36 cellular contexts compared by ENCODE assay signal in genomic region chr7:67137464-67137863, GRCh38.
DNase-seq lines count a peak whose midpoint lies in the region; ATAC-seq, FAIRE-seq and TF ChIP-seq lines count a peak whose summit lies in the region.
"Had no signal": no experiment of that assay in that cellular context is flagged by ENCODE, and none has a peak within 500 bp of the region (broad histone marks: within the 10 kb centered on the region; RNA-seq: fewer than 3 reads in every experiment).

No MANE protein-coding gene starts in this region.

- no peak overlapping the region for H3K4me2 ChIP-seq in astrocyte (ENCODE audit: low read length)

- H3K4me1 ChIP-seq in astrocyte (ENCODE audit: insufficient read depth, low read length) = peaks cover 3% of the 10 kb centered on the region
- H3K4me1 ChIP-seq in tibial artery = no peaks in the 10 kb centered on the region
- H3K4me1 ChIP-seq: testis had no signal

- H3K4me3 Mint-ChIP-seq in astrocyte (ENCODE audit: unreplicated experiment) = no peak overlapping the region
- H3K4me3 Mint-ChIP-seq: activated CD4-positive, alpha-beta memory T cell treated with anti-CD3 and anti-CD28 coated beads, Interleukin-2, amount 10 ng/mL, durations not matched to agents 7 days and 5 days; B cell; CD8-positive, alpha-beta T cell; naive B cell; stimulated activated naive CD8-positive, alpha-beta T cell treated with anti-CD3 and anti-CD28 coated beads, Interleukin-15, Interleukin-2, amounts not matched to agents 100 ng/mL and 50 ng/mL, for 24 hours; T-helper 2 cell treated with Interferon-gamma antibody and Interleukin-4, amounts not matched to agents 5 μg/mL and 100 μg/mL, for 36 hours had no signal

- H3K36me3 Mint-ChIP-seq in astrocyte (ENCODE audit: low read depth, unreplicated experiment) = peaks cover 8% of the 10 kb centered on the region
- H3K36me3 Mint-ChIP-seq: naive B cell had no signal

- DNase-seq in A172 (ENCODE audit: low spot score) (peak; percentile 29), HK-2 (ENCODE audit: unreplicated experiment) (peak; percentile 20), astrocyte (ENCODE audit: low read depth) (peak; percentile 30), glomerular visceral epithelial cell (ENCODE audit: extremely low spot score) (peak; percentile 72), epidermal melanocyte (ENCODE audit: insufficient read length, low spot score) (no peak), tibial artery (no peak)
- DNase-seq: activated CD4-positive, alpha-beta memory T cell treated with anti-CD3 and anti-CD28 coated beads, Interleukin-2, amount 10 ng/mL, durations not matched to agents 7 days and 5 days; activated CD4-positive, alpha-beta T cell treated with anti-CD3 and anti-CD28 coated beads for 1 hour; activated CD8-positive, alpha-beta memory T cell treated with anti-CD3 and anti-CD28 coated beads, Interleukin-2, amount 50 U/mL, for 4 hours; activated naive CD4-positive, alpha-beta T cell treated with anti-CD3 and anti-CD28 coated beads, Interleukin-2, amount 50 U/mL, for 16 hours; brain microvascular endothelial cell; CD8-positive, alpha-beta T cell; foreskin fibroblast; HCEC 1CT; heart left ventricle; KG1; kidney; midbrain; naive B cell; NCI-H1417; NCI-H2081; NCI-H345; right lobe of liver; SIG-M5; stimulated activated CD8-positive, alpha-beta memory T cell treated with anti-CD3 and anti-CD28 coated beads, Interleukin-4, amount 100 ng/mL, for 48 hours; testis had no signal

- no peak for FAIRE-seq in astrocyte (lab: Jason Lieb, UNC)
- FAIRE-seq: A204.1, endothelial cell of umbilical vein, kidney, urothelium cell line had no signal

- no peak for ATAC-seq in HG02610 (IDR thresholded peaks at IDR 0.05; ENCODE audit: unreplicated experiment)
- no peak for ATAC-seq in HG03039 (IDR thresholded peaks at IDR 0.05; ENCODE audit: unreplicated experiment)
- ATAC-seq: CD8-positive, alpha-beta T cell; heart left ventricle; Panc1; right lobe of liver had no signal

- TF ChIP-seq CTCF in astrocyte (IDR thresholded peaks at IDR 0.05; ENCODE audit: insufficient read depth, low read depth, low read length) = no peak
- no peak for TF ChIP-seq CTCF in tibial artery (IDR thresholded peaks at IDR 0.05)

- H2AFZ ChIP-seq in astrocyte (ENCODE audit: low read depth, low read length) = no peak overlapping the region

- H3K27me3 Mint-ChIP-seq in astrocyte (ENCODE audit: low read depth, unreplicated experiment) = no peaks in the 10 kb centered on the region
- H3K27me3 Mint-ChIP-seq: activated CD4-positive, alpha-beta memory T cell treated with anti-CD3 and anti-CD28 coated beads, Interleukin-2, amount 10 ng/mL, durations not matched to agents 7 days and 5 days; B cell; naive B cell; stimulated activated naive CD8-positive, alpha-beta T cell treated with anti-CD3 and anti-CD28 coated beads, Interleukin-15, Interleukin-2, amounts not matched to agents 100 ng/mL and 50 ng/mL, for 24 hours had no signal

- no peak overlapping the region for H3K27ac ChIP-seq in astrocyte (ENCODE audit: low read depth, low read length)
- no peak overlapping the region for H3K27ac ChIP-seq in tibial artery
- H3K27ac ChIP-seq: brain microvascular endothelial cell, heart left ventricle, neutrophil, right lobe of liver, testis had no signal

- H3K36me3 ChIP-seq in astrocyte (ENCODE audit: insufficient read depth, low read length) (no peaks in the 10 kb centered on the region), tibial artery (peaks cover 0 to 4% (median 0%) of the 10 kb centered on the region in 3 donors)
- H3K36me3 ChIP-seq: brain microvascular endothelial cell, neutrophil, right lobe of liver had no signal

- H3K9me3 Mint-ChIP-seq in astrocyte (ENCODE audit: unreplicated experiment) = no peaks in the 10 kb centered on the region
- H3K9me3 Mint-ChIP-seq: activated CD4-positive, alpha-beta memory T cell treated with anti-CD3 and anti-CD28 coated beads, Interleukin-2, amount 10 ng/mL, durations not matched to agents 7 days and 5 days; CD8-positive, alpha-beta T cell; stimulated activated naive CD8-positive, alpha-beta T cell treated with anti-CD3 and anti-CD28 coated beads, Interleukin-15, Interleukin-2, amounts not matched to agents 100 ng/mL and 50 ng/mL, for 24 hours; T-helper 2 cell treated with Interferon-gamma antibody and Interleukin-4, amounts not matched to agents 5 μg/mL and 100 μg/mL, for 36 hours had no signal

- H3K9me3 ChIP-seq in astrocyte (ENCODE audit: insufficient read depth, low read depth, low read length) (no peaks in the 10 kb centered on the region), tibial artery (no peaks in the 10 kb centered on the region)
- H3K9me3 ChIP-seq: heart left ventricle, neutrophil, right lobe of liver, testis had no signal

- H3K27ac Mint-ChIP-seq in astrocyte (ENCODE audit: unreplicated experiment) = no peak overlapping the region
- H3K27ac Mint-ChIP-seq: activated CD4-positive, alpha-beta memory T cell treated with anti-CD3 and anti-CD28 coated beads, Interleukin-2, amount 10 ng/mL, durations not matched to agents 7 days and 5 days; B cell; CD8-positive, alpha-beta T cell; stimulated activated naive CD8-positive, alpha-beta T cell treated with anti-CD3 and anti-CD28 coated beads, Interleukin-15, Interleukin-2, amounts not matched to agents 100 ng/mL and 50 ng/mL, for 24 hours; T-helper 2 cell treated with Interferon-gamma antibody and Interleukin-4, amounts not matched to agents 5 μg/mL and 100 μg/mL, for 36 hours had no signal

- H4K20me1 ChIP-seq in astrocyte (ENCODE audit: insufficient read depth, low read length) = no peaks in the 10 kb centered on the region

- intact Hi-C loops in tibial artery (cut with DNase I; ENCODE audit: low total_unique reads) = no loop called here

- H3K4me1 Mint-ChIP-seq in astrocyte (ENCODE audit: low read depth, unreplicated experiment) = peaks cover 4% of the 10 kb centered on the region
- H3K4me1 Mint-ChIP-seq: B cell had no signal

- H3K4me3 ChIP-seq in astrocyte (ENCODE audit: insufficient read depth, low read depth, low read length) (no peak overlapping the region), tibial artery (no peak overlapping the region)
- H3K4me3 ChIP-seq: heart left ventricle, right lobe of liver, testis had no signal

- H3K9ac ChIP-seq in astrocyte (ENCODE audit: low read length) = no peak overlapping the region

- H3K79me2 ChIP-seq in astrocyte (ENCODE audit: insufficient read depth, low read length) = no peaks in the 10 kb centered on the region

- H3K27me3 ChIP-seq in astrocyte (ENCODE audit: insufficient read depth, low read length) (no peaks in the 10 kb centered on the region), tibial artery (no peaks in the 10 kb centered on the region)
- H3K27me3 ChIP-seq: brain microvascular endothelial cell, heart left ventricle, neutrophil, right lobe of liver, testis had no signal

Comparison
In these comparisons a context has a peak if more than half of its experiments do, and no peak if none do; other contexts are left out.
1. DNase-seq: peak in A172 (single experiment), HK-2 (single experiment), astrocyte (single experiment) and glomerular visceral epithelial cell (single experiment); none in epidermal melanocyte (single experiment) and tibial artery (0 of 2).